8 cellular contexts compared by ENCODE assay signal in the genomic region with DNA sequence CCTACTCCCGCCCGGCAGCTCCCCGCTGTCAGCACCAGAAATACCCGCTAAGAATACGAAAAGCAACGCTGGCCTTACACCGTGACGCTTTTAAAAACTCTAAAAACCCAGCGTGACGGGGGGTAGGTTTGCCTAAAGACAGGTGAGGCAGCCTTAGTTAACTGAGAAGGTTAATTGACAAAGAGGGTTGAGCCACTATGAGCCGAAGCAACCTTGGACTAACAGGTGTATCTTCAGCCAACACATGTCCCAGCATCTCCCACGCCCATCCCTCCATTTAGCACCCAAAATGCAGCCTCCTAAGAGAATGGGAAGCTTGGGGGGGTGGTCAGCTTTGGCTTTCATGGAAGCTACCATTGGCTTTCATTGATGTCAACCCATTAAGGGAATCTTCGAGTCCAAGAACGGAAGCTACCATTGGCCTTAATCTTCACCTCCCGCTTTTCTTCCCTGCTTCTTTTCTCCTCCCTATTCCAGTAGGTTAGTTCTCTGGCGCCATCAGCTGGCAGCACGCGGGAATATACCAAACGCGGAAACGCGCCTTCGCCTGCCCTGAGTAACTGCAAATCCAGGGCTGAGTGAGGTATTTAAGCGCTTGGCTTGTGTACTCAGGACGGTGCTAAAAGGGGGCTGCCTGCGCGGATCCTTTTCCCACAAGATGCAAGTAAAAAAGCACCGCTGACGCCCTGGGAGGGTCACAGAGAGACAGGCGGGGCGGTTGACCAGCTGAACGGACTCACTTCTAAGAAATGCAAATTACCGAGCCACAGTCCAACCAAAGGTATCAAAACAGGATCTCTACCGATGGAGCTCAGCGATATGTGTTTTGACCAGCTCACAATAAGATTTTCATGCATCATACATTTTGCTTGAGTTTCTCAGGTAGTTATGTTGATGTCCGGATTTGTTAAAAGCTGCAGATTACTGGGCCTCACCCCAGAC. TPM values are rescaled to one million over a fixed set of nuclear protein-coding genes. Genes with fewer than 3 reads are reported as not detected.
A peak's percentile ranks its signal among the peaks of the same experiment; 100 is the strongest.
DNase-seq lines count a peak whose midpoint lies in the region; ATAC-seq and TF ChIP-seq lines count a peak whose summit lies in the region.

No MANE protein-coding gene starts in this region.

- H3K9me3 ChIP-seq in smooth muscle cell (replicated peaks; ENCODE audit: low read depth), result no peaks in the 10 kb centered on the region

- 34% methylated on average over 36 of the region's 36 CpGs for WGBS in smooth muscle cell (ENCODE audit: low lambda C conversion rate)

- peak; percentile 55 for TF ChIP-seq CTCF in smooth muscle cell (IDR thresholded peaks at IDR 0.05; ENCODE audit: borderline replicate concordance, insufficient read depth, poor library complexity, severe bottlenecking)

- no peak overlapping the region for H3K27ac ChIP-seq in smooth muscle cell (ENCODE audit: low read depth)

- no peaks in the 10 kb centered on the region for H3K27me3 ChIP-seq in smooth muscle cell (ENCODE audit: low read depth)

- H3K4me1 ChIP-seq in smooth muscle cell (ENCODE audit: low read depth), result peaks cover 5% of the 10 kb centered on the region

- peak overlapping the region; percentile 59 for H3K4me2 ChIP-seq in smooth muscle cell

- no peak overlapping the region for H3K9ac ChIP-seq in smooth muscle cell (ENCODE audit: low read depth)

- DNase-seq in EL, result peak; percentile 63
- peak; percentile 2 for DNase-seq in NCI-H1694 (lab: John Stamatoyannopoulos, UW)
- DNase-seq in anterior cingulate cortex (lab: John Stamatoyannopoulos, UW), result peak in 52 of 58 donors; percentile 3 to 77 (median 32)
- DNase-seq in iPS DF 4.7 (ENCODE audit: extremely low read depth, low spot score), result peak; percentile 91
- DNase-seq in smooth muscle cell (lab: John Stamatoyannopoulos, UW; ENCODE audit: unreplicated experiment), result peak; percentile 32

- H3F3A ChIP-seq in smooth muscle cell (ENCODE audit: low read depth), result no peaks in the 10 kb centered on the region

- H2AFZ ChIP-seq in smooth muscle cell (ENCODE audit: low read depth), result no peak overlapping the region

- ATAC-seq in GM21576 (IDR thresholded peaks at IDR 0.05; ENCODE audit: unreplicated experiment) (peak; percentile 76), HG02571 (IDR thresholded peaks at IDR 0.05; ENCODE audit: unreplicated experiment) (no peak), GM21825 (IDR thresholded peaks at IDR 0.05; ENCODE audit: unreplicated experiment) (no peak)

- H3K36me3 ChIP-seq in smooth muscle cell (ENCODE audit: low read depth), result no peaks in the 10 kb centered on the region

- H3K79me2 ChIP-seq in smooth muscle cell (ENCODE audit: low read depth), result no peaks in the 10 kb centered on the region

- H3K4me3 ChIP-seq in smooth muscle cell, result peak overlapping the region; percentile 5

- H4K20me1 ChIP-seq in smooth muscle cell (ENCODE audit: low read depth), result no peaks in the 10 kb centered on the region

RNA-seq across cellular contexts. Expression of a gene that starts 38.5 kb away (rescaled TPM):
- total RNA-seq in smooth muscle cell, result not detected in 2 replicates
- not detected in 2 replicates for polyA plus RNA-seq in smooth muscle cell

RNA-seq across cellular contexts. Expression of a gene that starts 56.2 kb away (rescaled TPM):
- total RNA-seq in smooth muscle cell, result 0.27 and 1.6 TPM in 2 replicates
- polyA plus RNA-seq in smooth muscle cell, result 0.09 TPM in 1 of 2 replicates, not detected in the other

Comparison
In these comparisons a context has a peak if more than half of its experiments do, and no peak if none do; other contexts are left out.
1. DNase-seq: peak in every context shown above with its lines; median percentile 91 in iPS DF 4.7; 63 in EL; 32 in anterior cingulate cortex; 32 in smooth muscle cell; 2 in NCI-H1694.